Comparison of ENCODE assay signal across 13 cellular contexts in the genomic region with DNA sequence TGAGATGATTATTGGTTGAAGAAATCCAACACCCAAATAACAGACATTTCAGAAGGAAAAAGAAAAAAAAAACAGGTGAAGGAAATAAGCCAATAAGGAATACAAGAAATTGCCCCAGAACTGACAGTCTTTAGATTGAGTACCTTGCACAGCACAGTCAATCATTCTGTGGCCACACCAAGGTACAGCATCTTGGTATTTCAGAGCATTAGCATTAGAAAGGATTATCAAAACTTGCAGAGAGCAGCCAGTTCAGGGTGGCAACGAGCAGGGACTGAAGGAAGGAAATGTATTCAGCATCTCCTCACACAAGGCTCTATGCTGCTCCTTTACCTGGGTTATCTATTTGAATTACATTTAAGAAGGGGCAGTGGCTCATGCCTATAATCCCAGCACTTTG. TPM values are rescaled to one million over a fixed set of nuclear protein-coding genes. Genes with fewer than 3 reads are reported as not detected.
DNase-seq lines count a peak whose midpoint lies in the region; ATAC-seq and TF ChIP-seq lines count a peak whose summit lies in the region.
"Had no signal": no experiment of that assay in that cellular context is flagged by ENCODE, and none has a peak within 500 bp of the region (broad histone marks: within the 10 kb centered on the region; RNA-seq: fewer than 3 reads in every experiment).

No MANE protein-coding gene starts in this region.

- peaks cover 43% of the 10 kb centered on the region for H3K79me2 ChIP-seq in DND-41 (ENCODE audit: insufficient read depth, low read length)

- TF ChIP-seq CTCF in DND-41 (IDR thresholded peaks at IDR 0.05; ENCODE audit: borderline replicate concordance, extremely low read depth, low read length, poor library complexity, severe bottlenecking) (peak; percentile 27), Peyer's patch (IDR thresholded peaks at IDR 0.05) (peak in 1 of 6 experiments; percentile 7)

- peak overlapping the region; percentile 66 for H3K4me2 ChIP-seq in DND-41 (ENCODE audit: insufficient read depth, low read length)

- H3K27me3 ChIP-seq in DND-41 (ENCODE audit: insufficient read depth, low read length, poor library complexity) (no peaks in the 10 kb centered on the region), Peyer's patch (no peaks in the 10 kb centered on the region), iPS-18a (ENCODE audit: control insufficient read depth, insufficient read depth, low read length) (no peaks in the 10 kb centered on the region)
- H3K27me3 ChIP-seq: uterus had no signal

- H3K4me3 ChIP-seq in DND-41 (ENCODE audit: low read depth in 1 of 2, low read length in 2 of 2) (peak overlapping the region in 1 of 2 experiments; percentile 46; a peak in 2 of 4 replicates), Peyer's patch (peak overlapping the region in 3 of 4 donors; percentile 7 to 17 (median 14)), iPS-18a (ENCODE audit: low read length) (peak overlapping the region; percentile 3)
- H3K4me3 ChIP-seq: uterus had no signal

- H3K27ac ChIP-seq in DND-41 (ENCODE audit: low read length), result peak overlapping the region; percentile 98
- peak overlapping the region in 3 of 4 donors; percentile 10 to 87 (median 75) for H3K27ac ChIP-seq in Peyer's patch
- peak overlapping the region; percentile 30 for H3K27ac ChIP-seq in iPS-18a (ENCODE audit: low read length)
- H3K27ac ChIP-seq: uterus had no signal

- 0 out of 2 replicates have a peak, but pooled peaks cover 3% of the 10 kb centered on the region for H4K20me1 ChIP-seq in DND-41 (ENCODE audit: insufficient read depth, low read length)

- H3K4me1 ChIP-seq in DND-41 (ENCODE audit: insufficient read depth, low read length) (peaks cover 47% of the 10 kb centered on the region), Peyer's patch (peaks cover 0 to 15% (median 6%) of the 10 kb centered on the region in 4 donors), iPS-18a (ENCODE audit: control insufficient read depth, low read depth, low read length) (peaks cover 24% of the 10 kb centered on the region)
- H3K4me1 ChIP-seq: uterus had no signal

- H3K9me3 ChIP-seq in DND-41 (ENCODE audit: insufficient read depth, low read length, severe bottlenecking) (no peaks in the 10 kb centered on the region), Peyer's patch (no peaks in the 10 kb centered on the region), iPS-18a (ENCODE audit: control insufficient read depth, low read depth, low read length) (no peaks in the 10 kb centered on the region)
- H3K9me3 ChIP-seq: uterus had no signal

- peak overlapping the region; percentile 32 for H3K9ac ChIP-seq in DND-41 (ENCODE audit: low read depth, low read length)
- no peak overlapping the region for H3K9ac ChIP-seq in iPS-18a (ENCODE audit: low read length)

- DNase-seq in DND-41, result peak; percentile 39
- no peak for DNase-seq in Peyer's patch
- no peak for DNase-seq in glomerular visceral epithelial cell (ENCODE audit: extremely low spot score)
- DNase-seq in stimulated activated CD4-positive, alpha-beta T cell treated with anti-CD3 and anti-CD28 coated beads, Interleukin-4, amount 100 ng/mL, for 1 hour, result no peak
- no peak for DNase-seq in SHP77 (lab: John Stamatoyannopoulos, UW)
- no peak for DNase-seq in NCI-H1417 treated with DMSO at 0.1 percent for 48 hours (lab: John Stamatoyannopoulos, UW)
- DNase-seq: DMS 273 treated with DMSO at 0.1 percent for 48 hours; foreskin fibroblast; NCI-H345; stimulated activated CD4-positive, alpha-beta T cell treated with anti-CD3 and anti-CD28 coated beads, Interleukin-1b, Interleukin-23, amount 100 ng/mL, for 48 hours; uterus had no signal

- ATAC-seq in DND-41 (ENCODE audit: insufficient read depth, low read depth), result peak; percentile 50
- peak; percentile 49 for ATAC-seq in GM19351 (IDR thresholded peaks at IDR 0.05; ENCODE audit: unreplicated experiment)

- H3K36me3 ChIP-seq in DND-41 (ENCODE audit: insufficient read depth, low read length) (peaks cover 5% of the 10 kb centered on the region; the same call in 1 of the 2 replicates), Peyer's patch (no peaks in the 10 kb centered on the region), iPS-18a (ENCODE audit: control insufficient read depth, low read depth, low read length) (no peaks in the 10 kb centered on the region)
- H3K36me3 ChIP-seq: uterus had no signal

- H2AFZ ChIP-seq in DND-41 (ENCODE audit: low read depth, low read length), result peak overlapping the region; percentile 51

- TF ChIP-seq POLR2A in Peyer's patch (IDR thresholded peaks at IDR 0.05), result no peak

RNA-seq across cellular contexts. Expression of gene ADA2, which starts 2.1 kb away (rescaled TPM):
- total RNA-seq in Peyer's patch, result 10 to 100 TPM in 2 of 4 donors, 1 to 10 TPM in 2; 7.4 to 52.8 (median 14.2) TPM

RNA-seq across cellular contexts. Expression of gene HDHD5, which starts 58.1 kb away (rescaled TPM):
- 10 to 100 TPM; 15.7 to 42.0 (median 31.0) TPM for total RNA-seq in Peyer's patch

Comparison
In these comparisons a context has a peak if more than half of its experiments do, and no peak if none do; other contexts are left out.
1. H3K27ac ChIP-seq: peak in every context shown above with its lines; median percentile 98 in DND-41; 75 in Peyer's patch; 30 in iPS-18a.